In genomic region chr11:112042161-112042960, GRCh38 we compare ENCODE assay signal across 14 cellular contexts. TPM values are rescaled to one million over a fixed set of nuclear protein-coding genes. Genes with fewer than 3 reads are reported as not detected.
DNase-seq lines count a peak whose midpoint lies in the region; ATAC-seq and TF ChIP-seq lines count a peak whose summit lies in the region.
"Had no signal": no experiment of that assay in that cellular context is flagged by ENCODE, and none has a peak within 500 bp of the region (broad histone marks: within the 10 kb centered on the region; RNA-seq: fewer than 3 reads in every experiment).

No MANE protein-coding gene starts in this region.

- no peaks in the 10 kb centered on the region for H3K9me3 Mint-ChIP-seq in MCF 10A (ENCODE audit: unreplicated experiment)
- H3K9me3 Mint-ChIP-seq: central memory CD8-positive, alpha-beta T cell had no signal

- POLR2A ChIA-PET in MCF 10A (lab: Yijun Ruan, JAX): interaction anchor here (0.8 to 2.1 kb wide), 4 partner anchors 19 to 116 kb away, joined by 3 to 8 read pairs (median 4); partner anchors contain the start of genes NKAPD1 and PIH1D2

- no peaks in the 10 kb centered on the region for H3K27me3 Mint-ChIP-seq in MCF 10A (ENCODE audit: insufficient read depth, unreplicated experiment)
- H3K27me3 Mint-ChIP-seq: central memory CD8-positive, alpha-beta T cell had no signal

- H4K20me1 ChIP-seq in osteoblast (ENCODE audit: insufficient read depth, low read length): peaks cover 3% of the 10 kb centered on the region

- TF ChIP-seq CTCF in MCF 10A (IDR thresholded peaks at IDR 0.05; ENCODE audit: unreplicated experiment) (no peak), osteoblast (IDR thresholded peaks at IDR 0.05; ENCODE audit: extremely low read depth, low read depth, low read length) (no peak), colonic mucosa (IDR thresholded peaks at IDR 0.05) (no peak)

- H3K79me2 ChIP-seq in osteoblast (ENCODE audit: insufficient read depth, low read length): peaks cover 3% of the 10 kb centered on the region

- no TSS peak for BruUV-seq in MCF 10A (replicated peaks; lab: Mats Ljungman, UMichigan)

- intact Hi-C loops in MCF 10A (cut with micrococcal nuclease): no loop called here
- intact Hi-C loops in colonic mucosa (cut with DNase I): no loop called here

- H3K27me3 ChIP-seq in osteoblast (ENCODE audit: insufficient read depth, low read length) (no peaks in the 10 kb centered on the region), colonic mucosa (no peaks in the 10 kb centered on the region)
- H3K27me3 ChIP-seq: gastroesophageal sphincter had no signal

- H3K4me1 ChIP-seq in osteoblast (ENCODE audit: insufficient read depth, low read length) (peaks cover 14% of the 10 kb centered on the region), colonic mucosa (no peaks in the 10 kb centered on the region)
- H3K4me1 ChIP-seq: gastroesophageal sphincter had no signal

- no peak overlapping the region for H2AFZ ChIP-seq in osteoblast (ENCODE audit: low read length)

- H3K4me3 ChIP-seq in osteoblast (ENCODE audit: insufficient read depth, low read length) (no peak overlapping the region), colonic mucosa (no peak overlapping the region)
- H3K4me3 ChIP-seq: gastroesophageal sphincter had no signal

- CTCF ChIA-PET in MCF 10A (lab: Yijun Ruan, JAX): interaction anchor here (0.6 to 1.8 kb wide), 5 partner anchors 11 to 243 kb away, joined by 3 to 5 read pairs (median 3); no protein-coding TSS in a partner anchor

- no peak overlapping the region for H3K9ac ChIP-seq in colonic mucosa (ENCODE audit: low read depth in 2 of 2, low read length in 2 of 2)

- H3K36me3 ChIP-seq in osteoblast (ENCODE audit: insufficient read depth, low read length) (peaks cover 41% of the 10 kb centered on the region), colonic mucosa (peaks cover 15% of the 10 kb centered on the region)

- H3K4me3 Mint-ChIP-seq in MCF 10A (ENCODE audit: unreplicated experiment): no peak overlapping the region
- H3K4me3 Mint-ChIP-seq: central memory CD8-positive, alpha-beta T cell had no signal

- no peaks in the 10 kb centered on the region for H3K9me3 ChIP-seq in osteoblast (ENCODE audit: low read depth, low read length)
- no peaks in the 10 kb centered on the region for H3K9me3 ChIP-seq in colonic mucosa
- H3K9me3 ChIP-seq: gastroesophageal sphincter had no signal

- peaks cover 84% of the 10 kb centered on the region for H3K36me3 Mint-ChIP-seq in MCF 10A (ENCODE audit: insufficient read depth, unreplicated experiment)

- H3K4me1 Mint-ChIP-seq in MCF 10A (ENCODE audit: insufficient read depth, unreplicated experiment): peaks cover 19% of the 10 kb centered on the region

- H3K27ac ChIP-seq in osteoblast (ENCODE audit: low read depth, low read length): peak overlapping the region; percentile 52
- H3K27ac ChIP-seq in colonic mucosa: no peak overlapping the region
- H3K27ac ChIP-seq: gastroesophageal sphincter had no signal

- DNase-seq in GM03348 (ENCODE audit: low spot score) (peak; percentile 50), M059J (ENCODE audit: low read depth) (peak; percentile 86), MCF 10A (ENCODE audit: unreplicated experiment) (peak; percentile 49), osteoblast (ENCODE audit: insufficient read length, low spot score, missing footprints) (no peak), colonic mucosa (no peak)
- DNase-seq: activated CD8-positive, alpha-beta memory T cell treated with anti-CD3 and anti-CD28 coated beads, Interleukin-2, amount 50 U/mL, for 4 hours; DMS153; left ventricle myocardium superior; NCI-H2081; retina had no signal

- peak overlapping the region; percentile 49 for H3K27ac Mint-ChIP-seq in MCF 10A (ENCODE audit: low read depth, unreplicated experiment)

- no peak for ATAC-seq in HG03196 (IDR thresholded peaks at IDR 0.05; ENCODE audit: unreplicated experiment)
- no peak for ATAC-seq in HG02870 (IDR thresholded peaks at IDR 0.05; ENCODE audit: unreplicated experiment)
- ATAC-seq: gastroesophageal sphincter, left ventricle myocardium superior had no signal

- peak overlapping the region; percentile 28 for H3K4me2 ChIP-seq in osteoblast (ENCODE audit: insufficient read depth, low read length)

RNA-seq across cellular contexts. Expression of gene DLAT, which starts 17.2 kb away (rescaled TPM):
- total RNA-seq in M059J (2014; rRNA removed; shearing (Covaris generic)): 32.0 and 45.7 TPM in 2 replicates
- total RNA-seq in MCF 10A (2022): 43.3 and 46.7 TPM in 2 replicates
- total RNA-seq in osteoblast: 35.7 and 36.6 TPM in 2 replicates
- 10 to 100 TPM; 67.3 to 73.4 TPM for total RNA-seq in colonic mucosa

RNA-seq across cellular contexts. Expression of gene PIH1D2, which starts 31.5 kb away (rescaled TPM):
- total RNA-seq in M059J (2014; rRNA removed; shearing (Covaris generic)): 1.4 and 1.9 TPM in 2 replicates
- 2.0 and 2.1 TPM in 2 replicates for total RNA-seq in MCF 10A (2022)
- total RNA-seq in osteoblast: 2.7 and 2.9 TPM in 2 replicates
- total RNA-seq in colonic mucosa: 1 to 10 TPM in 1 of 2 donors, under 1 TPM in 1; 0.82 to 1.0 TPM

RNA-seq across cellular contexts. Expression of gene NKAPD1, which starts 31.7 kb away (rescaled TPM):
- total RNA-seq in M059J (2014; rRNA removed; shearing (Covaris generic)): 26.1 and 29.8 TPM in 2 replicates
- total RNA-seq in MCF 10A (2022): 25.1 and 27.5 TPM in 2 replicates
- total RNA-seq in osteoblast: 33.9 and 37.6 TPM in 2 replicates
- total RNA-seq in colonic mucosa: 10 to 100 TPM; 12.5 to 12.8 TPM

RNA-seq across cellular contexts. Expression of gene TIMM8B, which starts 44.2 kb away (rescaled TPM):
- 77.2 and 89.5 TPM in 2 replicates for total RNA-seq in M059J (2014; rRNA removed; shearing (Covaris generic))
- total RNA-seq in MCF 10A (2022) (58.1 and 70.8 TPM in 2 replicates), osteoblast (34.2 and 39.8 TPM in 2 replicates), colonic mucosa (10 to 100 TPM; 40.7 to 93.9 TPM)

RNA-seq across cellular contexts. Expression of gene SDHD, which starts 44.3 kb away (rescaled TPM):
- 205 and 225 TPM in 2 replicates for total RNA-seq in M059J (2014; rRNA removed; shearing (Covaris generic))
- total RNA-seq in MCF 10A (2022) (119 and 124 TPM in 2 replicates), osteoblast (100 and 119 TPM in 2 replicates), colonic mucosa (100 to 1,000 TPM; 274 to 276 TPM)

Comparison
In these comparisons a context has a peak if more than half of its experiments do, and no peak if none do; other contexts are left out.
1. DNase-seq: peak in GM03348 (single experiment), M059J (single experiment) and MCF 10A (single experiment); none in osteoblast (single experiment) and colonic mucosa (single experiment).